8 cellular contexts compared by ENCODE assay signal in genomic region chr1:111747282-111747734, GRCh38. TPM values are rescaled to one million over a fixed set of nuclear protein-coding genes. Genes with fewer than 3 reads are reported as not detected.
DNase-seq lines count a peak whose midpoint lies in the region; ATAC-seq and TF ChIP-seq lines count a peak whose summit lies in the region.

No MANE protein-coding gene starts in this region.

- no peaks in the 10 kb centered on the region for H3K27me3 ChIP-seq in right atrium auricular region

- no peak overlapping the region for H3K27ac ChIP-seq in right atrium auricular region

- ATAC-seq in HG03025 (IDR thresholded peaks at IDR 0.05; ENCODE audit: low FRiP score, unreplicated experiment) = no peak

- DNase-seq in ELR (ENCODE audit: low read depth) (peak; percentile 89), HuH-7.5 (ENCODE audit: low spot score) (peak; percentile 71), SHP77 (lab: John Stamatoyannopoulos, UW) (peak; percentile 73 to 78), right atrium auricular region (ENCODE audit: low spot score) (peak; percentile 68), NCI-H187 (lab: John Stamatoyannopoulos, UW) (no peak)
- DNase-seq in activated naive CD4-positive, alpha-beta T cell treated with Interleukin-2 at 50 U/mL for 16 hours = peak; percentile 64
- peak; percentile 21 to 61 for DNase-seq in stimulated activated CD4-positive, alpha-beta T cell treated with anti-CD3 and anti-CD28 coated beads, Interleukin-1b, Interleukin-23, amount 100 ng/mL, for 4 hours (ENCODE audit: low read depth in 2 of 2)

- no peak overlapping the region for H3K4me3 ChIP-seq in right atrium auricular region

- H3K9me3 ChIP-seq in right atrium auricular region = no peaks in the 10 kb centered on the region

- no peaks in the 10 kb centered on the region for H3K36me3 ChIP-seq in right atrium auricular region

- peaks cover 0 to 42% of the 10 kb centered on the region in 2 donors for H3K4me1 ChIP-seq in right atrium auricular region

- peak; percentile 31 to 76 for TF ChIP-seq CTCF in right atrium auricular region (IDR thresholded peaks at IDR 0.05)

RNA-seq across cellular contexts. Expression of gene INKA2, which starts 8.1 kb away (rescaled TPM):
- total RNA-seq in right atrium auricular region = 10 to 100 TPM; 17.3 to 23.4 TPM

RNA-seq across cellular contexts. Expression of gene DDX20, which starts 8.4 kb away (rescaled TPM):
- total RNA-seq in right atrium auricular region = 1 to 10 TPM; 6.1 to 8.8 TPM

Comparison
In these comparisons a context has a peak if more than half of its experiments do, and no peak if none do; other contexts are left out.
1. DNase-seq: peak in ELR (single experiment), HuH-7.5 (single experiment), SHP77 (2 of 2), activated naive CD4-positive, alpha-beta T cell treated with Interleukin-2 at 50 U/mL for 16 hours (single experiment), right atrium auricular region (single experiment) and stimulated activated CD4-positive, alpha-beta T cell treated with anti-CD3 and anti-CD28 coated beads, Interleukin-1b, Interleukin-23, amount 100 ng/mL, for 4 hours (2 of 2); none in NCI-H187 (0 of 2).